In genomic region chr13:60147361-60147760, GRCh38 we compare ENCODE assay signal across 15 cellular contexts. TPM values are rescaled to one million over a fixed set of nuclear protein-coding genes. Genes with fewer than 3 reads are reported as not detected.
DNase-seq lines count a peak whose midpoint lies in the region; ATAC-seq, FAIRE-seq and TF ChIP-seq lines count a peak whose summit lies in the region.
"Had no signal": no experiment of that assay in that cellular context is flagged by ENCODE, and none has a peak within 500 bp of the region (broad histone marks: within the 10 kb centered on the region; RNA-seq: fewer than 3 reads in every experiment).

No MANE protein-coding gene starts in this region.

- peaks cover 75% of the 10 kb centered on the region for H3K4me1 Mint-ChIP-seq in osteocyte (ENCODE audit: unreplicated experiment)

- H3K36me3 Mint-ChIP-seq in osteocyte (ENCODE audit: unreplicated experiment): no peaks in the 10 kb centered on the region
- H3K36me3 Mint-ChIP-seq: CD4-positive, alpha-beta memory T cell had no signal

- peak overlapping the region; percentile 70 for H3K27ac ChIP-seq in VCaP

- H3K9me3 Mint-ChIP-seq in osteocyte (ENCODE audit: unreplicated experiment): no peaks in the 10 kb centered on the region
- H3K9me3 Mint-ChIP-seq: CD4-positive, alpha-beta memory T cell; GM23338; HFFc6 had no signal

- H3K4me3 Mint-ChIP-seq in osteocyte (ENCODE audit: unreplicated experiment): no peak overlapping the region
- H3K4me3 Mint-ChIP-seq: CD4-positive, alpha-beta memory T cell; GM23338; HFFc6 had no signal

- ATAC-seq in HG02938 (IDR thresholded peaks at IDR 0.05; ENCODE audit: unreplicated experiment): no peak
- ATAC-seq: GM23338 had no signal

- peak overlapping the region; percentile 67 for H3K27ac Mint-ChIP-seq in osteocyte (ENCODE audit: unreplicated experiment)
- H3K27ac Mint-ChIP-seq: CD4-positive, alpha-beta memory T cell; GM23338; HFFc6 had no signal

- TF ChIP-seq CTCF in VCaP (conservative IDR thresholded peaks at IDR 0.05) (no peak), osteocyte (IDR thresholded peaks at IDR 0.05) (no peak)

- TF ChIP-seq POLR2A in GM12892 (IDR thresholded peaks at IDR 0.05; ENCODE audit: low read depth, low read length): no peak

- no peaks in the 10 kb centered on the region for H3K27me3 Mint-ChIP-seq in osteocyte (ENCODE audit: unreplicated experiment)
- H3K27me3 Mint-ChIP-seq: CD4-positive, alpha-beta memory T cell had no signal

- FAIRE-seq in GM12892 (lab: Jason Lieb, UNC): peak; percentile 9
- FAIRE-seq: G401.6, GM18507 had no signal

- no peak for DNase-seq in GM12892 (ENCODE audit: insufficient read length)
- no peak for DNase-seq in osteocyte (ENCODE audit: extremely low spot score, unreplicated experiment)
- no peak for DNase-seq in NCI-H524 (lab: John Stamatoyannopoulos, UW)
- no peak for DNase-seq in NCI-H2171 (lab: John Stamatoyannopoulos, UW)
- DNase-seq: C1 segment of cervical spinal cord; CD4-positive, alpha-beta memory T cell; COR-L47; DMS153; DND-41; HFFc6 had no signal

RNA-seq across cellular contexts. Expression of gene DIAPH3, which starts 16.4 kb away (rescaled TPM):
- polyA plus RNA-seq in GM12892 (2012; ENCODE audit: missing spikeins): 8.3 TPM
- 9.2 and 12.2 TPM in 2 replicates for total RNA-seq in osteocyte
- total RNA-seq: CD4-positive, alpha-beta memory T cell had no signal
